10 cellular contexts compared by ENCODE assay signal in the genomic region with DNA sequence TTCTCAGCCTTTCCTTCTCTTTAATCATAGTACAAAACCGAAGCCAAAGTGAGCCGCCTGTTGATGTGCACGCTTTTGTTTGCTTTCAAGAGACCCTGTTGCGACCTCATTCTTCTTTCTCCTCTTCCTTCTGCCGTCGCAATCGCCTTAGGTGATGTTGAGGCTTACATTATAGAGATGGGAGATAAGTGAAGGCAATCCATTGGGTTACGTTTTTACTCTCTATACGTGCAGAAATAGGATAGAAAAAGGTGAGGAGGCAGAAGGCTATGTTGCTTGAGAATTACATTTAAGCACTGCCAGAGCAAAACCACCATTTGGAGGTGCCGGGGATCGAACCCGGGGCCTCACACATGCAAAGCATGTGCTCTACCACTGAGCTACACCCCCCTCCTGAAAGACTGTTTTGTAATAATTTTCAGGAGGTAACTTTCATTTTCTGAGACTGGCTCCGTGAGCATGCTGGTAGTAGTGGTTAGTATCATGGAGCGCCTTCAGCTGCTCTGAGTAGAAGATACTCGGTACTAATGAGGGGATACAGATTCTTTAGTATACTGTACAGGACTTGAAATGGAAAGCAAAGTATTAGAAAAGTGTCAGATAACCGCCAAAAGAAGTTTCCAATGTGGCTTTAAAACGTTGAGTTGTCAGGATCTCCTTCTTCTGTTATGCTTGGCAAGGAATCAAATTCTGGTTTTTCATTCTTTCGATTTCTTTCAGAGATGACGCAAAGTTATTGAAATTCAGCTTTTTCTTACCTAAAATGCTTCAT.
A peak's percentile ranks its signal among the peaks of the same experiment; 100 is the strongest.
DNase-seq lines count a peak whose midpoint lies in the region; ATAC-seq, FAIRE-seq and TF ChIP-seq lines count a peak whose summit lies in the region.
"Had no signal": no experiment of that assay in that cellular context is flagged by ENCODE, and none has a peak within 500 bp of the region (broad histone marks: within the 10 kb centered on the region; RNA-seq: fewer than 3 reads in every experiment).

No MANE protein-coding gene starts in this region.

- H3K27ac ChIP-seq in pancreas: no peak overlapping the region

- H3K27ac Mint-ChIP-seq in WTC11: peak overlapping the region; percentile 91
- H3K27ac Mint-ChIP-seq in activated CD8-positive, alpha-beta T cell treated with anti-CD3 and anti-CD28 coated beads, Interleukin-2, amount 10 ng/mL, durations not matched to agents 7 days and 5 days: no peak overlapping the region
- H3K27ac Mint-ChIP-seq: activated naive CD8-positive, alpha-beta T cell; stimulated activated effector memory CD8-positive, alpha-beta T cell treated with anti-CD3 and anti-CD28 coated beads, Interleukin-12 subunit alpha, Interleukin-12 subunit beta, amount 100 ng/mL, for 72 hours had no signal

- no peaks in the 10 kb centered on the region for H3K9me3 ChIP-seq in pancreas

- H3K27me3 ChIP-seq in pancreas: peaks cover 5 to 71% (median 9%) of the 10 kb centered on the region in 4 donors

- no peaks in the 10 kb centered on the region for H3K36me3 Mint-ChIP-seq in WTC11
- no peaks in the 10 kb centered on the region for H3K36me3 Mint-ChIP-seq in activated CD8-positive, alpha-beta T cell treated with anti-CD3 and anti-CD28 coated beads, Interleukin-2, amount 10 ng/mL, durations not matched to agents 7 days and 5 days (ENCODE audit: low read depth)
- H3K36me3 Mint-ChIP-seq: activated naive CD8-positive, alpha-beta T cell; stimulated activated effector memory CD8-positive, alpha-beta T cell treated with anti-CD3 and anti-CD28 coated beads, Interleukin-12 subunit alpha, Interleukin-12 subunit beta, amount 100 ng/mL, for 72 hours had no signal

- ATAC-seq in WTC11 (peak; percentile 84), pancreas (no peak), GM19467 (IDR thresholded peaks at IDR 0.05; ENCODE audit: unreplicated experiment) (no peak)
- ATAC-seq in activated CD8-positive, alpha-beta T cell treated with anti-CD3 and anti-CD28 coated beads, Interleukin-2, amount 10 ng/mL, durations not matched to agents 7 days and 5 days: no peak
- ATAC-seq: stimulated activated effector memory CD8-positive, alpha-beta T cell treated with anti-CD3 and anti-CD28 coated beads, Interleukin-12 subunit alpha, Interleukin-12 subunit beta, amount 100 ng/mL, for 72 hours had no signal

- no peak for TF ChIP-seq CTCF in WTC11 (IDR thresholded peaks at IDR 0.05)
- no peak for TF ChIP-seq CTCF in pancreas (IDR thresholded peaks at IDR 0.05)

- peaks cover 10% of the 10 kb centered on the region; the same call in 1 of the 2 replicates for H3K4me1 Mint-ChIP-seq in WTC11
- no peaks in the 10 kb centered on the region for H3K4me1 Mint-ChIP-seq in activated CD8-positive, alpha-beta T cell treated with anti-CD3 and anti-CD28 coated beads, Interleukin-2, amount 10 ng/mL, durations not matched to agents 7 days and 5 days (ENCODE audit: low read depth)
- H3K4me1 Mint-ChIP-seq: stimulated activated effector memory CD8-positive, alpha-beta T cell treated with anti-CD3 and anti-CD28 coated beads, Interleukin-12 subunit alpha, Interleukin-12 subunit beta, amount 100 ng/mL, for 72 hours had no signal

- peak overlapping the region; percentile 83 for H3K4me3 Mint-ChIP-seq in WTC11
- no peak overlapping the region for H3K4me3 Mint-ChIP-seq in activated CD8-positive, alpha-beta T cell treated with anti-CD3 and anti-CD28 coated beads, Interleukin-2, amount 10 ng/mL, durations not matched to agents 7 days and 5 days
- H3K4me3 Mint-ChIP-seq: activated naive CD8-positive, alpha-beta T cell; stimulated activated effector memory CD8-positive, alpha-beta T cell treated with anti-CD3 and anti-CD28 coated beads, Interleukin-12 subunit alpha, Interleukin-12 subunit beta, amount 100 ng/mL, for 72 hours had no signal

- CTCF ChIA-PET in WTC11 (lab: Charles Lee): interaction anchor here (0.6 to 1.1 kb wide), 4 partner anchors 11 to 249 kb away, joined by 3 to 4 read pairs (median 4); no protein-coding TSS in a partner anchor
- CTCF ChIA-PET in activated CD8-positive, alpha-beta T cell treated with anti-CD3 and anti-CD28 coated beads, Interleukin-2, amount 10 ng/mL, durations not matched to agents 7 days and 5 days (lab: Charles Lee): no interaction called here

- DNase-seq in MV-4-11 (lab: John Stamatoyannopoulos, UW) (peak; percentile 25), WTC11 (ENCODE audit: low spot score) (peak; percentile 83), kidney tubule cell (ENCODE audit: low spot score) (peak; percentile 84), pancreas (no peak)
- DNase-seq in activated CD8-positive, alpha-beta T cell treated with anti-CD3 and anti-CD28 coated beads, Interleukin-2, amount 10 ng/mL, durations not matched to agents 7 days and 5 days: no peak
- no peak for DNase-seq in activated naive CD4-positive, alpha-beta T cell (lab: John Stamatoyannopoulos, UW)

- intact Hi-C loops in pancreas (cut with DNase I): no loop called here

- no peaks in the 10 kb centered on the region for H3K36me3 ChIP-seq in pancreas

- peaks cover 43% of the 10 kb centered on the region for H3K27me3 Mint-ChIP-seq in WTC11 (ENCODE audit: low read depth)
- H3K27me3 Mint-ChIP-seq in activated CD8-positive, alpha-beta T cell treated with anti-CD3 and anti-CD28 coated beads, Interleukin-2, amount 10 ng/mL, durations not matched to agents 7 days and 5 days (ENCODE audit: low read depth): peaks cover 9% of the 10 kb centered on the region

- FAIRE-seq in G401.6 (lab: Jason Lieb, UNC) (peak; percentile 94), pancreas (lab: Jason Lieb, UNC) (no peak)

- H3K9me3 Mint-ChIP-seq in WTC11: no peaks in the 10 kb centered on the region
- H3K9me3 Mint-ChIP-seq in activated CD8-positive, alpha-beta T cell treated with anti-CD3 and anti-CD28 coated beads, Interleukin-2, amount 10 ng/mL, durations not matched to agents 7 days and 5 days (ENCODE audit: insufficient read depth): no peaks in the 10 kb centered on the region

- no peaks in the 10 kb centered on the region for H3K4me1 ChIP-seq in pancreas

- no peak overlapping the region for H3K4me3 ChIP-seq in pancreas

- WGBS in pancreas, 2 donors: 20 to 22% methylated on average over 19 of the region's 19 CpGs

- POLR2A ChIA-PET in WTC11 (lab: Charles Lee): interaction anchor here (1.2 to 1.6 kb wide), 2 partner anchors 11 to 22 kb away, joined by 3 to 5 read pairs; no protein-coding TSS in a partner anchor
- POLR2A ChIA-PET in activated CD8-positive, alpha-beta T cell treated with anti-CD3 and anti-CD28 coated beads, Interleukin-2, amount 10 ng/mL, durations not matched to agents 7 days and 5 days (lab: Charles Lee): no interaction called here

TF ChIP-seq in WTC11, 78 proteins besides CTCF, POLR2A, EP300 and RAD21:
- TF ChIP-seq CBFB (CRISPR knock-in tag; IDR thresholded peaks at IDR 0.05; ENCODE audit: low read depth): no peak
- no peak for TF ChIP-seq MAX (CRISPR knock-in tag; IDR thresholded peaks at IDR 0.05)
- TF ChIP-seq NFYB (CRISPR knock-in tag; conservative IDR thresholded peaks at IDR 0.05; ENCODE audit: low read depth): no peak

Comparison
In these comparisons a context has a peak if more than half of its experiments do, and no peak if none do; other contexts are left out.
1. DNase-seq: peak in MV-4-11 (single experiment), WTC11 (single experiment) and kidney tubule cell (single experiment); none in pancreas (0 of 6), activated CD8-positive, alpha-beta T cell treated with anti-CD3 and anti-CD28 coated beads, Interleukin-2, amount 10 ng/mL, durations not matched to agents 7 days and 5 days (single experiment) and activated naive CD4-positive, alpha-beta T cell (0 of 4).